Comparison of ENCODE assay signal across 9 cellular contexts in the genomic region with DNA sequence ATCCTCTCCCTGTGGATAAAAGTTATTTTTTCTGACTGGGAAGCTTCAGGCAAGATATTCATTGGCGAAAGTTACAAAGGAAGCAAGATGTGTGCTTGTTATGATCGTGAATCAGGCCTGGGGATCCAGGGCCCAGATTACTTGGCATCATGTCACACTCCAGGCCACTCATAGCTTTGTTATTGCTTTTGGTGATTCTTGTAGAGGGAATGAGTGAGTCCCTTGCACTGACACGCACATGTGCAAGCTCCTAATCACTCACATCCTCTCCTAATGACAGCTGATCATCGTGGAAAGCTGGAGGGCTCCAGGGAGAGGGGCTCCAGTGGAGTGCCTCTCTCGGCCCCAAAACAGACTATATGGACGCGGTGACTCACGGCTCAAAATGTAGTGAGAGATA.
A peak's percentile ranks its signal among the peaks of the same experiment; 100 is the strongest.
DNase-seq lines count a peak whose midpoint lies in the region; ATAC-seq and TF ChIP-seq lines count a peak whose summit lies in the region.
"Had no signal": no experiment of that assay in that cellular context is flagged by ENCODE, and none has a peak within 500 bp of the region (broad histone marks: within the 10 kb centered on the region; RNA-seq: fewer than 3 reads in every experiment).

No MANE protein-coding gene starts in this region.

- H4K20me1 ChIP-seq in Karpas-422 (ENCODE audit: insufficient read depth, low read depth, low read length), result no peaks in the 10 kb centered on the region

- H3K4me3 ChIP-seq in fibroblast of villous mesenchyme (ENCODE audit: low read depth, low read length), result no peak overlapping the region
- H3K4me3 ChIP-seq in Karpas-422 (ENCODE audit: low read length), result no peak overlapping the region

- H3K9me2 ChIP-seq in Karpas-422 (replicated peaks; ENCODE audit: insufficient read depth, low read length), result no peaks in the 10 kb centered on the region

- ATAC-seq in sciatic nerve, result peak; percentile 85
- ATAC-seq in GM21786 (IDR thresholded peaks at IDR 0.05; ENCODE audit: unreplicated experiment), result no peak

- no peak overlapping the region for H3K9ac ChIP-seq in Karpas-422 (ENCODE audit: low read length)

- no peaks in the 10 kb centered on the region for H3K27me3 ChIP-seq in Karpas-422 (ENCODE audit: low read length)

- H3K27ac ChIP-seq in Karpas-422 (ENCODE audit: low read length), result no peak overlapping the region

- H3K9me3 ChIP-seq in Karpas-422 (ENCODE audit: low read length), result no peaks in the 10 kb centered on the region

- no peak for TF ChIP-seq CTCF in fibroblast of villous mesenchyme (IDR thresholded peaks at IDR 0.05; ENCODE audit: insufficient read depth, low read depth, low read length)

- no peaks in the 10 kb centered on the region for H3K79me2 ChIP-seq in Karpas-422 (ENCODE audit: low read length)

- no peaks in the 10 kb centered on the region; the same call in 1 of the 2 replicates for H3K4me1 ChIP-seq in Karpas-422 (ENCODE audit: low read length)

- no peaks in the 10 kb centered on the region for H3K36me3 ChIP-seq in Karpas-422 (ENCODE audit: insufficient read depth, low read length)

- H2AFZ ChIP-seq in Karpas-422 (ENCODE audit: low read length), result no peak overlapping the region

- DNase-seq in EH (ENCODE audit: low read depth) (peak; percentile 99), T1000 (lab: John Stamatoyannopoulos, UW) (peak; percentile 59), fibroblast of villous mesenchyme (ENCODE audit: low read depth) (peak; percentile 49), sciatic nerve (ENCODE audit: low spot score) (no peak), Karpas-422 (no peak), amygdala (lab: John Stamatoyannopoulos, UW) (no peak)
- DNase-seq in activated naive CD4-positive, alpha-beta T cell treated with Interleukin-2 at 50 U/mL for 16 hours, result no peak
- DNase-seq: cerebellar nuclear complex had no signal

- no peak overlapping the region for H3K4me2 ChIP-seq in Karpas-422 (ENCODE audit: low read depth, low read length, poor library complexity, severe bottlenecking)

- intact Hi-C loops in sciatic nerve (cut with DNase I), result no loop called here

Comparison
In these comparisons a context has a peak if more than half of its experiments do, and no peak if none do; other contexts are left out.
1. DNase-seq: peak in EH (single experiment), T1000 (single experiment) and fibroblast of villous mesenchyme (single experiment); none in sciatic nerve (single experiment), Karpas-422 (single experiment), amygdala (0 of 56) and activated naive CD4-positive, alpha-beta T cell treated with Interleukin-2 at 50 U/mL for 16 hours (single experiment).